Comparison of ENCODE assay signal across 11 cellular contexts in the genomic region with DNA sequence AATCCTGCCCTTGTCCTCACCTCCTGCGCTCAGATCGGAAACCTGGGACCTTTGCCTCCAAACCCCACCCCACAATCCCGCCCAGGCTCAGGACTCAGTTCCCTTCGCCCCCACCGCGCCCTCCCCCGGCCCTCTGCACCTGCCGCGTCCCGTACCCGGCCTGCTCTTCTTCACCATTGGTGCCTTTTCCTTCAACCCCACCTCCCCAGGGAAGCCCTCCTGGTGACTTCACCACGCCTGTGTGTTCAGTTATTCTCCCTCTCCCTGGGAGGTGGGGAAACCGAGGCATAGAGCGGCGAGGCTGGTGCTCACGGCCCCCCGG. TPM values are rescaled to one million over a fixed set of nuclear protein-coding genes. Genes with fewer than 3 reads are reported as not detected.
DNase-seq lines count a peak whose midpoint lies in the region; ATAC-seq and TF ChIP-seq lines count a peak whose summit lies in the region.
"Had no signal": no experiment of that assay in that cellular context is flagged by ENCODE, and none has a peak within 500 bp of the region (broad histone marks: within the 10 kb centered on the region; RNA-seq: fewer than 3 reads in every experiment).

No MANE protein-coding gene starts in this region.

- peak; percentile 11 to 13 for ATAC-seq in naive B cell (ENCODE audit: low read depth in 2 of 2)

- peaks cover 12 to 29% (median 19%) of the 10 kb centered on the region in 3 donors for H3K27me3 Mint-ChIP-seq in naive B cell

- no peaks in the 10 kb centered on the region for H3K27me3 ChIP-seq in WERI-Rb-1 (ENCODE audit: insufficient read depth, low read depth, severe bottlenecking)
- H3K27me3 ChIP-seq in tibial artery: peaks cover 5 to 96% of the 10 kb centered on the region in 2 donors

- peak overlapping the region; percentile 46 for H3K4me3 ChIP-seq in GM12865 (ENCODE audit: low read depth, low read length)
- H3K4me3 ChIP-seq in WERI-Rb-1 (ENCODE audit: low read depth, low read length): peak overlapping the region; percentile 49
- H3K4me3 ChIP-seq in tibial artery: no peak overlapping the region

- peaks cover 32 to 42% (median 36%) of the 10 kb centered on the region in 3 donors for H3K4me1 Mint-ChIP-seq in naive B cell

- no peaks in the 10 kb centered on the region for H3K9me3 ChIP-seq in WERI-Rb-1 (ENCODE audit: severe bottlenecking)
- no peaks in the 10 kb centered on the region for H3K9me3 ChIP-seq in tibial artery
- H3K9me3 ChIP-seq: gastroesophageal sphincter had no signal

- TF ChIP-seq CTCF in GM12865 (IDR thresholded peaks at IDR 0.05; ENCODE audit: insufficient read depth, low read depth, low read length, missing control alignments) (no peak), WERI-Rb-1 (IDR thresholded peaks at IDR 0.05; ENCODE audit: low read depth, low read length) (no peak), tibial artery (IDR thresholded peaks at IDR 0.05) (no peak)

- peaks cover 0 to 1% (median 0%) of the 10 kb centered on the region in 7 donors for H3K9me3 Mint-ChIP-seq in naive B cell

- peak overlapping the region in 2 of 6 donors; percentile 57 to 95 for H3K27ac Mint-ChIP-seq in naive B cell

- H3K4me1 ChIP-seq in tibial artery: peaks cover 0 to 24% (median 16%) of the 10 kb centered on the region in 4 donors

- intact Hi-C loops in tibial artery (cut with DNase I; ENCODE audit: low total_unique reads): loop anchor here (2.0 to 5.0 kb wide), 3 partner anchors 39 to 125 kb away; no protein-coding TSS in a partner anchor

- no peaks in the 10 kb centered on the region for H3K36me3 Mint-ChIP-seq in naive B cell

- H3K4me3 Mint-ChIP-seq in naive B cell: peak overlapping the region; percentile 51 to 90 (median 82)

- H3K36me3 ChIP-seq in WERI-Rb-1 (no peaks in the 10 kb centered on the region), tibial artery (no peaks in the 10 kb centered on the region)
- H3K36me3 ChIP-seq: gastroesophageal sphincter had no signal

- DNase-seq in GM12865 (ENCODE audit: low read depth) (no peak), HuH-7 (ENCODE audit: low spot score) (peak; percentile 77), WERI-Rb-1 (peak; percentile 55), naive B cell (peak; percentile 69), DMS153 treated with DMSO at 0.1 percent for 48 hours (lab: John Stamatoyannopoulos, UW; ENCODE audit: unreplicated experiment) (no peak), tibial artery (no peak), NCI-H510A (lab: John Stamatoyannopoulos, UW) (no peak)
- no peak for DNase-seq in activated effector memory CD4-positive, alpha-beta T cell treated with anti-CD3 and anti-CD28 coated beads, Interleukin-2, amount 50 U/mL, for 16 hours
- DNase-seq: cerebellar nuclear complex, NCI-H187 had no signal

- H3K27ac ChIP-seq in WERI-Rb-1 (no peak overlapping the region), tibial artery (no peak overlapping the region)
- H3K27ac ChIP-seq: gastroesophageal sphincter had no signal

RNA-seq across cellular contexts. Expression of gene TCF3, which starts 19.3 kb away (rescaled TPM):
- polyA plus RNA-seq in naive B cell (ENCODE audit: low read depth in 6 of 6): 10 to 100 TPM; 17.5 to 45.6 (median 24.8) TPM

Comparison
In these comparisons a context has a peak if more than half of its experiments do, and no peak if none do; other contexts are left out.
1. DNase-seq: peak in HuH-7 (single experiment), WERI-Rb-1 (single experiment) and naive B cell (single experiment); none in GM12865 (single experiment), activated effector memory CD4-positive, alpha-beta T cell treated with anti-CD3 and anti-CD28 coated beads, Interleukin-2, amount 50 U/mL, for 16 hours (single experiment), DMS153 treated with DMSO at 0.1 percent for 48 hours (single experiment), tibial artery (0 of 2) and NCI-H510A (single experiment).
2. H3K4me3 ChIP-seq: peak in GM12865 (single experiment) and WERI-Rb-1 (single experiment); none in tibial artery (0 of 2).